Comparison of ENCODE assay signal across 29 cellular contexts in the genomic region with DNA sequence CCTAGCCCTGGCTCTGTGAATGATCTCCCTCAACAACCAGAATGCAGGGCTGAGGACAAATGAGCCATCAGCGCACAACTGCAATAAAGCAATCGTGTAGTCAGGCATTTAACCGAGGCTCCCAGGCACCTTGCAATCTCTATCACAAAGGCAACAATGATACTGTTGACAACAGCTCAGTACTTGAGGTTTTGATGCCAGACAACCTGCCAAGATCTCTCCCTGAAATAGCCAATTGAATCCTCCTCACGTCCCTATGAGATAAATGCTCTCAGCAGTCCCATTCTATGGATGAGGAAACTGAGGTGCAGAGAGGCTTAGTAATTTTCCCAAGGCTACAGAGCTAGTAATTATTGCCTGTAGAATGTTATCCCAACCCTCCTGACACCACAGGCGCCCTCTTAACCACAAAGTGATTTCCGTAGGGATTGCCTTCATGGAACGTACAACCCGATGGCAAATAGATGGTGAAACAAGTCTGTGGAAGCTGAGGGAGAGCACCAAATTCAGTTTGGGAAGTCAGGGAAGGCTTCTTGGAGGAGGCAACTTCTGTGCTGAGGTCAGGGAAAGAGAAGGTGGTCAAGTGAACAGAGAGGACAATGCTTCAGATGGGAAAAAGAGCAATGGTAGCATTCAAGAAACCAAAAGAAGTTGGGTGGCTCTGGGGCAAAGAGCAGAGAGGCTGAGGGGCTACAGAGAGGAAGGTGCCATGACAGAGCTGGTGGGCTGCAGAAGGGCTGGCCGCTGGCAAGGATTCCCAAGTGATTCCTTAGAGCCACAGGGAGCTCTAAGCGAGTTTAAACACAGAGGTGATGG. TPM values are rescaled to one million over a fixed set of nuclear protein-coding genes. Genes with fewer than 3 reads are reported as not detected.
"Had no signal": no experiment of that assay in that cellular context is flagged by ENCODE, and none has a peak within 500 bp of the region (broad histone marks: within the 10 kb centered on the region; RNA-seq: fewer than 3 reads in every experiment).

No MANE protein-coding gene starts in this region.

- DNase-seq: activated CD4-positive, alpha-beta T cell treated with anti-CD3 and anti-CD28 coated beads, Interleukin-2, amount 10 ng/mL, durations not matched to agents 24 days and 14 days; activated CD4-positive, alpha-beta T cell treated with anti-CD3 and anti-CD28 coated beads, Interleukin-2, amount 50 U/mL, for 4 hours; activated CD8-positive, alpha-beta T cell treated with anti-CD3 and anti-CD28 coated beads for 36 hours; activated gamma-delta T cell treated with Interleukin-2 at 50 U/mL for 16 hours; activated naive CD4-positive, alpha-beta T cell treated with anti-CD3 and anti-CD28 coated beads for 36 hours; activated T-cell treated with anti-CD3 and anti-CD28 coated beads, Interleukin-2, amount 50 U/mL, for 1 hour; activated T-cell treated with anti-CD3 and anti-CD28 coated beads, Interleukin-2, amount 50 U/mL, for 72 hours; adrenal gland; brain microvascular endothelial cell; Karpas-422; KBM-7; NCI-H1105; NCI-H1417 treated with DMSO at 0.1 percent for 48 hours; NCI-H1930; NCI-H2081 treated with DMSO at 0.1 percent for 48 hours; NCI-H345; NCI-H524 treated with DMSO at 0.1 percent for 48 hours; NK-92 treated with Interleukin-12 subunit alpha and Interleukin-12 subunit beta, amount 100 ng/mL, for 24 hours; PC-3; Peyer's patch; RPMI8226; SHP77 treated with DMSO at 0.1 percent for 48 hours; SK-N-SH had no signal

- H3K4me3 ChIP-seq: adrenal gland, cardiac muscle cell, Peyer's patch, SJSA1 had no signal

- H3K36me3 ChIP-seq: adrenal gland, brain microvascular endothelial cell, cardiac muscle cell, Peyer's patch, SJSA1 had no signal

- H3K27ac ChIP-seq: adrenal gland, brain microvascular endothelial cell, cardiac muscle cell, Peyer's patch, SJSA1 had no signal

- H3K4me1 ChIP-seq: adrenal gland, Peyer's patch, SJSA1 had no signal

- H3K9me3 ChIP-seq: adrenal gland, Peyer's patch, SJSA1, SK-N-SH had no signal

- ATAC-seq: activated CD8-positive, alpha-beta T cell treated with anti-CD3 and anti-CD28 coated beads for 36 hours; activated naive CD4-positive, alpha-beta T cell treated with anti-CD3 and anti-CD28 coated beads, Interleukin-2, amount 50 U/mL, for 72 hours; activated T-cell treated with anti-CD3 and anti-CD28 coated beads, Interleukin-2, amount 50 U/mL, for 72 hours; activated T-helper 17 cell treated with anti-CD3 and anti-CD28 coated beads, Interleukin-2, amount 50 U/mL, for 72 hours; PC-3 had no signal

- H3K27me3 ChIP-seq: adrenal gland, brain microvascular endothelial cell, Peyer's patch, SJSA1 had no signal

RNA-seq across cellular contexts. Expression of a gene that starts 12.6 kb away (rescaled TPM):
- total RNA-seq: activated CD4-positive, alpha-beta T cell treated with anti-CD3 and anti-CD28 coated beads, Interleukin-2, amount 10 ng/mL, durations not matched to agents 24 days and 14 days; activated CD8-positive, alpha-beta memory T cell treated with anti-CD3 and anti-CD28 coated beads for 36 hours; activated CD8-positive, alpha-beta T cell treated with anti-CD3 and anti-CD28 coated beads for 36 hours; activated naive CD4-positive, alpha-beta T cell treated with anti-CD3 and anti-CD28 coated beads for 36 hours; activated naive CD4-positive, alpha-beta T cell treated with anti-CD3 and anti-CD28 coated beads, Interleukin-2, amount 50 U/mL, for 72 hours; activated T-cell treated with anti-CD3 and anti-CD28 coated beads, Interleukin-2, amount 50 U/mL, for 72 hours; activated T-helper 17 cell treated with anti-CD3 and anti-CD28 coated beads, Interleukin-2, amount 50 U/mL, for 72 hours; cardiac muscle cell; NCI-H460; PC-3 had no signal

RNA-seq across cellular contexts. Expression of a gene that starts 43.5 kb away (rescaled TPM):
- total RNA-seq: activated CD4-positive, alpha-beta T cell treated with anti-CD3 and anti-CD28 coated beads, Interleukin-2, amount 10 ng/mL, durations not matched to agents 24 days and 14 days; activated CD8-positive, alpha-beta memory T cell treated with anti-CD3 and anti-CD28 coated beads for 36 hours; activated CD8-positive, alpha-beta T cell treated with anti-CD3 and anti-CD28 coated beads for 36 hours; activated naive CD4-positive, alpha-beta T cell treated with anti-CD3 and anti-CD28 coated beads for 36 hours; activated naive CD4-positive, alpha-beta T cell treated with anti-CD3 and anti-CD28 coated beads, Interleukin-2, amount 50 U/mL, for 72 hours; activated T-cell treated with anti-CD3 and anti-CD28 coated beads, Interleukin-2, amount 50 U/mL, for 72 hours; activated T-helper 17 cell treated with anti-CD3 and anti-CD28 coated beads, Interleukin-2, amount 50 U/mL, for 72 hours; cardiac muscle cell; PC-3; Peyer's patch had no signal
- polyA plus RNA-seq: cardiac muscle cell had no signal
